ENCODE assay signal across 2 cellular contexts in genomic region chr2:47785986-47786385, GRCh38.
TF ChIP-seq lines count a peak whose summit lies in the region.

No MANE protein-coding gene starts in this region.

TF ChIP-seq in HepG2, 621 proteins besides CTCF, POLR2A, EP300 and RAD21:
- TF ChIP-seq AKAP8 (CRISPR knock-in tag; IDR thresholded peaks at IDR 0.05) (no peak), ZEB1 (IDR thresholded peaks at IDR 0.05; ENCODE audit: insufficient replicate concordance, low read depth) (no peak), ADNP (CRISPR knock-in tag; IDR thresholded peaks at IDR 0.05) (no peak), FOXK1 (CRISPR knock-in tag; IDR thresholded peaks at IDR 0.05; ENCODE audit: borderline replicate concordance, low read depth) (no peak), ZBTB25 (CRISPR knock-in tag; IDR thresholded peaks at IDR 0.05) (no peak), MZF1 (CRISPR knock-in tag; IDR thresholded peaks at IDR 0.05; ENCODE audit: borderline replicate concordance) (no peak), BRD4 (CRISPR knock-in tag; IDR thresholded peaks at IDR 0.05) (no peak), MAX (IDR thresholded peaks at IDR 0.05) (no peak), YEATS4 (CRISPR knock-in tag; IDR thresholded peaks at IDR 0.05; ENCODE audit: borderline replicate concordance) (no peak), ZKSCAN1 (IDR thresholded peaks at IDR 0.05; ENCODE audit: low read length) (no peak), NFIC (IDR thresholded peaks at IDR 0.05; ENCODE audit: low read length) (no peak), USF2 (IDR thresholded peaks at IDR 0.05; ENCODE audit: low read depth, low read length) (no peak), USF2 (CRISPR knock-in tag; IDR thresholded peaks at IDR 0.05; ENCODE audit: borderline replicate concordance) (no peak), ZC3H4 (CRISPR knock-in tag; IDR thresholded peaks at IDR 0.05; ENCODE audit: borderline replicate concordance) (no peak), ZNF451 (CRISPR knock-in tag; IDR thresholded peaks at IDR 0.05) (no peak), DZIP1 (CRISPR knock-in tag; IDR thresholded peaks at IDR 0.05) (no peak), SRSF9 (IDR thresholded peaks at IDR 0.05; ENCODE audit: borderline replicate concordance, insufficient read depth, low read depth, low read length, poor library complexity, severe bottlenecking) (no peak), DDIT3 (CRISPR knock-in tag; IDR thresholded peaks at IDR 0.05) (no peak), ZNF576 (CRISPR knock-in tag; IDR thresholded peaks at IDR 0.05) (no peak), HOXA9 (CRISPR knock-in tag; IDR thresholded peaks at IDR 0.05; ENCODE audit: borderline replicate concordance) (no peak), ZNF703 (CRISPR knock-in tag; IDR thresholded peaks at IDR 0.05; ENCODE audit: borderline replicate concordance) (no peak)

TF ChIP-seq in H1, 55 proteins besides CTCF, POLR2A, EP300 and RAD21:
- no peak for TF ChIP-seq CHD7 (IDR thresholded peaks at IDR 0.05; ENCODE audit: insufficient replicate concordance, low read length)
- no peak for TF ChIP-seq BACH1 (IDR thresholded peaks at IDR 0.05; ENCODE audit: low read length)
- no peak for TF ChIP-seq POU5F1 (IDR thresholded peaks at IDR 0.05; ENCODE audit: low read depth, low read length)
- no peak for TF ChIP-seq USF2 (IDR thresholded peaks at IDR 0.05; ENCODE audit: low read length)
